ENCODE assay signal across 23 cellular contexts in the genomic region with DNA sequence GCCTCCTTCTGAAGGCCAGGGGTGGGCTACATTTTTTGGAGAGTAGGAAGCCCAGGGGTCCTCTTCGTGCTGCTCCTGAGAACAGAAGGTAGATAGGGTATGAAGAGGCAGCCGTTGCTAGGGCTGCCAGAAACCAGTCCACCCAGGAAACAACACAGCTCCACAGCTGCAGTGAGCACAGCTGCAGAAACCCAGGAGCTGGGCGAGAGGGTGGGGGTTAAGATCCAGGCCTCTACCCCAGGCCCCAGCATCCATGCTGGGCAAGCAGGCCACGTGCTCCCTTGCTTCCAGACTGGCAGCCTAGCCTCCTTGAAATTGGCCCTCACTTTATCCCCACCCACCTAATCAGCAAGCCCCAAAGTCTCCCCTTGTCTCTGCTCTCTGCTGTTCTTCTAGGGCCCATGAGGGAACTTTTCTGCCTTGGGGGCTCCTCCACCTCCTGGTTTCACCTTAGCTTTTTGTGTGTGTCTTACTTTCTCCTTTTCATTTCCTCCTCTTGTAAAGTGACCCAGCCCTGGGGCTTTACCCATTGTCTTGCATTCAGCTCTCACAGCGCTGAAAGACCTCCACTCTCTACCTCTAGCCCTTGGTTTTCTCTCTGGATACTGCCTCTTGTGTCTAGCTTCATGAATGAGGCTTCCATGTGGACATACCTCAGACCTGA. TPM values are rescaled to one million over a fixed set of nuclear protein-coding genes. Genes with fewer than 3 reads are reported as not detected.
DNase-seq lines count a peak whose midpoint lies in the region; ATAC-seq and TF ChIP-seq lines count a peak whose summit lies in the region.
"Had no signal": no experiment of that assay in that cellular context is flagged by ENCODE, and none has a peak within 500 bp of the region (broad histone marks: within the 10 kb centered on the region; RNA-seq: fewer than 3 reads in every experiment).

No MANE protein-coding gene starts in this region.

- H3K9me3 Mint-ChIP-seq in endothelial cell (ENCODE audit: unreplicated experiment) (no peaks in the 10 kb centered on the region), nephron (no peaks in the 10 kb centered on the region)
- no peaks in the 10 kb centered on the region for H3K9me3 Mint-ChIP-seq in activated T-cell treated with anti-CD3 and anti-CD28 coated beads, Interleukin-2, amount 50 U/mL, for 4 hours
- H3K9me3 Mint-ChIP-seq in activated CD4-positive, alpha-beta memory T cell treated with anti-CD3 and anti-CD28 coated beads, Interleukin-2, amount 10 ng/mL, durations not matched to agents 7 days and 5 days, result no peaks in the 10 kb centered on the region
- H3K9me3 Mint-ChIP-seq: CD4-positive, CD25-positive, alpha-beta regulatory T cell had no signal

- no peak overlapping the region for H3K4me3 Mint-ChIP-seq in endothelial cell (ENCODE audit: unreplicated experiment)
- H3K4me3 Mint-ChIP-seq in nephron, result no peak overlapping the region
- H3K4me3 Mint-ChIP-seq in activated T-cell treated with anti-CD3 and anti-CD28 coated beads, Interleukin-2, amount 50 U/mL, for 4 hours, result no peak overlapping the region
- no peak overlapping the region for H3K4me3 Mint-ChIP-seq in activated CD4-positive, alpha-beta memory T cell treated with anti-CD3 and anti-CD28 coated beads, Interleukin-2, amount 10 ng/mL, durations not matched to agents 7 days and 5 days
- H3K4me3 Mint-ChIP-seq: CD4-positive, CD25-positive, alpha-beta regulatory T cell had no signal

- H3K36me3 Mint-ChIP-seq in endothelial cell (ENCODE audit: low read depth, unreplicated experiment) (peaks cover 12% of the 10 kb centered on the region), nephron (ENCODE audit: low read depth) (peaks cover 22% of the 10 kb centered on the region)
- no peaks in the 10 kb centered on the region for H3K36me3 Mint-ChIP-seq in activated T-cell treated with anti-CD3 and anti-CD28 coated beads, Interleukin-2, amount 50 U/mL, for 4 hours (ENCODE audit: insufficient read depth)
- no peaks in the 10 kb centered on the region for H3K36me3 Mint-ChIP-seq in activated CD4-positive, alpha-beta memory T cell treated with anti-CD3 and anti-CD28 coated beads, Interleukin-2, amount 10 ng/mL, durations not matched to agents 7 days and 5 days (ENCODE audit: low read depth)
- H3K36me3 Mint-ChIP-seq: CD4-positive, CD25-positive, alpha-beta regulatory T cell had no signal

- peak in 2 of 3 experiments; percentile 18 to 34 for DNase-seq in NCI-H1417 (lab: John Stamatoyannopoulos, UW)
- no peak for DNase-seq in NCI-H1417 treated with DMSO at 0.1 percent for 48 hours (lab: John Stamatoyannopoulos, UW)
- DNase-seq in endothelial cell (ENCODE audit: low spot score), result no peak
- no peak for DNase-seq in activated T-cell treated with anti-CD3 and anti-CD28 coated beads, Interleukin-2, amount 50 U/mL, for 4 hours
- DNase-seq in activated CD4-positive, alpha-beta memory T cell treated with anti-CD3 and anti-CD28 coated beads, Interleukin-2, amount 10 ng/mL, durations not matched to agents 7 days and 5 days, result no peak
- DNase-seq: activated CD4-positive, alpha-beta T cell treated with anti-CD3 and anti-CD28 coated beads, Interleukin-2, amount 50 U/mL, for 4 hours; adrenal gland; CD4-positive, CD25-positive, alpha-beta regulatory T cell; DMS79 treated with DMSO at 0.1 percent for 48 hours; IMR-90; lower lobe of right lung; NCI-H1105 treated with DMSO at 0.1 percent for 48 hours; NCI-H446; spleen; stomach had no signal

- H3K27me3 Mint-ChIP-seq in endothelial cell (ENCODE audit: unreplicated experiment) (peaks cover 2% of the 10 kb centered on the region), nephron (ENCODE audit: low read depth) (no peaks in the 10 kb centered on the region)
- no peaks in the 10 kb centered on the region for H3K27me3 Mint-ChIP-seq in activated T-cell treated with anti-CD3 and anti-CD28 coated beads, Interleukin-2, amount 50 U/mL, for 4 hours (ENCODE audit: low read depth)
- H3K27me3 Mint-ChIP-seq in activated CD4-positive, alpha-beta memory T cell treated with anti-CD3 and anti-CD28 coated beads, Interleukin-2, amount 10 ng/mL, durations not matched to agents 7 days and 5 days, result no peaks in the 10 kb centered on the region
- H3K27me3 Mint-ChIP-seq: CD4-positive, CD25-positive, alpha-beta regulatory T cell had no signal

- H3K27ac ChIP-seq in temporal lobe (ENCODE audit: low read depth, low read length), result peak overlapping the region; percentile 56
- H3K27ac ChIP-seq: 22Rv1, adrenal gland, coronary artery, hepatocyte, lower lobe of right lung, spleen had no signal

- TF ChIP-seq CTCF in endothelial cell (IDR thresholded peaks at IDR 0.05; ENCODE audit: unreplicated experiment), result no peak
- TF ChIP-seq CTCF in nephron (IDR thresholded peaks at IDR 0.05; ENCODE audit: unreplicated experiment in 3 of 3), result no peak

- CTCF ChIA-PET in activated CD4-positive, alpha-beta memory T cell treated with anti-CD3 and anti-CD28 coated beads, Interleukin-2, amount 10 ng/mL, durations not matched to agents 7 days and 5 days (lab: Charles Lee), result no interaction called here

- no peak for ATAC-seq in activated T-cell treated with anti-CD3 and anti-CD28 coated beads, Interleukin-2, amount 50 U/mL, for 4 hours
- no peak for ATAC-seq in HG02973 (IDR thresholded peaks at IDR 0.05; ENCODE audit: unreplicated experiment)

- POLR2A ChIA-PET in activated CD4-positive, alpha-beta memory T cell treated with anti-CD3 and anti-CD28 coated beads, Interleukin-2, amount 10 ng/mL, durations not matched to agents 7 days and 5 days (lab: Charles Lee), result no interaction called here

- H3K4me1 Mint-ChIP-seq in endothelial cell (ENCODE audit: unreplicated experiment) (peaks cover 9% of the 10 kb centered on the region), nephron (peaks cover 28% of the 10 kb centered on the region)
- H3K4me1 Mint-ChIP-seq in activated T-cell treated with anti-CD3 and anti-CD28 coated beads, Interleukin-2, amount 50 U/mL, for 4 hours (ENCODE audit: low read depth), result no peaks in the 10 kb centered on the region
- H3K4me1 Mint-ChIP-seq in activated CD4-positive, alpha-beta memory T cell treated with anti-CD3 and anti-CD28 coated beads, Interleukin-2, amount 10 ng/mL, durations not matched to agents 7 days and 5 days, result no peaks in the 10 kb centered on the region

- H3K27ac Mint-ChIP-seq in endothelial cell (ENCODE audit: unreplicated experiment), result peak overlapping the region; percentile 17
- peak overlapping the region in 2 of 3 experiments; percentile 7 to 50 for H3K27ac Mint-ChIP-seq in nephron
- no peak overlapping the region for H3K27ac Mint-ChIP-seq in activated CD4-positive, alpha-beta memory T cell treated with anti-CD3 and anti-CD28 coated beads, Interleukin-2, amount 10 ng/mL, durations not matched to agents 7 days and 5 days
- H3K27ac Mint-ChIP-seq: CD4-positive, CD25-positive, alpha-beta regulatory T cell had no signal

RNA-seq across cellular contexts. Expression of a gene that starts 30.7 kb away (rescaled TPM):
- total RNA-seq in endothelial cell (ENCODE audit: unreplicated experiment) (3.1 TPM), temporal lobe (8.4 TPM)
- total RNA-seq in activated T-cell treated with anti-CD3 and anti-CD28 coated beads, Interleukin-2, amount 50 U/mL, for 4 hours, result under 1 TPM; 0.46 to 0.76 (median 0.53) TPM
- total RNA-seq in activated CD4-positive, alpha-beta memory T cell treated with anti-CD3 and anti-CD28 coated beads, Interleukin-2, amount 10 ng/mL, durations not matched to agents 7 days and 5 days, result 1 to 10 TPM; 2.1 to 3.0 TPM

RNA-seq across cellular contexts. Expression of a gene that starts 57.0 kb away (rescaled TPM):
- total RNA-seq in endothelial cell (ENCODE audit: unreplicated experiment) (not detected), temporal lobe (1.7 TPM)
- total RNA-seq in activated T-cell treated with anti-CD3 and anti-CD28 coated beads, Interleukin-2, amount 50 U/mL, for 4 hours, result not detected
- not detected for total RNA-seq in activated CD4-positive, alpha-beta memory T cell treated with anti-CD3 and anti-CD28 coated beads, Interleukin-2, amount 10 ng/mL, durations not matched to agents 7 days and 5 days
- total RNA-seq: CD4-positive, CD25-positive, alpha-beta regulatory T cell; IMR-90; lower lobe of right lung; OCI-LY7; SK-MEL-5 had no signal

Comparison
In these comparisons a context has a peak if more than half of its experiments do, and no peak if none do; other contexts are left out.
1. DNase-seq: peak in NCI-H1417 (2 of 3); none in NCI-H1417 treated with DMSO at 0.1 percent for 48 hours (single experiment), endothelial cell (single experiment), activated T-cell treated with anti-CD3 and anti-CD28 coated beads, Interleukin-2, amount 50 U/mL, for 4 hours (single experiment) and activated CD4-positive, alpha-beta memory T cell treated with anti-CD3 and anti-CD28 coated beads, Interleukin-2, amount 10 ng/mL, durations not matched to agents 7 days and 5 days (single experiment).